In the genomic region with DNA sequence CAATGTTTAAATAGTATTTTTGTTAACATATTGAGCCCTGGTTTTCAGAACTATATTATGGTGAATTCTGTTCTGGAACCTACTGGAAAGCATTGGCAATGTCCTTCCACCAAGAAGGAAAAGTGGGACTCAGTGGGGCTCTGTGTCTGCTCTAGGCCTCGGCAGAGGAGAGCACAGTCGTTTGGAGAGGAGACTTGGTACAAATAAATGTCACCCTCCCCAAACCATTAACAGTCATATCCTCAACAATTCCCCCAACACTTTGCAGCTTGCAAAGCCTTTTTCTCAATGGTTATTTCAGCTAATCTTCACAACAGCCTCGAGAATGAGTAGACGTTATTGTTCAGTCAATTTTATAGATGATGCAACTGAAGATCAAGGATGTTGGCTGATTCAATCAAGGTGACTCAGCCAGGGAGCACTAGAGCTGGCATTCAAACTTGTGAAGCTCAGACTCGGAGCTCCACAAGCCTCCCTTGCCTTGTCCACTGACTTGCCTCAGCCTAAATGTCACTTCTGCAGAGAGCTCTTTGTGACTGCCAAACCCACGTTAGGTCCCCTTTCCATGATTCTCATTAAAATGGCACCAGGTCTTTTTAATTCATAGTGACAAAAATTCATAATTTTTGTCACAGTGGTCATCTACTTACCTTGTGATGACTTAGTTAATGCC, we compare ENCODE assay signal across 13 cellular contexts.
A peak's percentile ranks its signal among the peaks of the same experiment; 100 is the strongest.
DNase-seq lines count a peak whose midpoint lies in the region; ATAC-seq and TF ChIP-seq lines count a peak whose summit lies in the region.
"Had no signal": no experiment of that assay in that cellular context is flagged by ENCODE, and none has a peak within 500 bp of the region (broad histone marks: within the 10 kb centered on the region; RNA-seq: fewer than 3 reads in every experiment).

No MANE protein-coding gene starts in this region.

- H3K4me3 ChIP-seq in NB4 (ENCODE audit: low read depth, low read length) = no peak overlapping the region
- H3K4me3 ChIP-seq in osteoblast (ENCODE audit: insufficient read depth, low read length) = no peak overlapping the region
- H3K4me3 ChIP-seq in body of pancreas = no peak overlapping the region
- no peak overlapping the region for H3K4me3 ChIP-seq in CD8-positive, alpha-beta T cell (ENCODE audit: low read depth, low read length)

- no peak for TF ChIP-seq CTCF in NB4 (IDR thresholded peaks at IDR 0.05; ENCODE audit: low read depth, low read length)
- TF ChIP-seq CTCF in brain (conservative IDR thresholded peaks at IDR 0.05) = no peak
- TF ChIP-seq CTCF in osteoblast (IDR thresholded peaks at IDR 0.05; ENCODE audit: extremely low read depth, low read depth, low read length) = no peak
- TF ChIP-seq CTCF in body of pancreas (IDR thresholded peaks at IDR 0.05) = no peak
- no peak for TF ChIP-seq CTCF in CD8-positive, alpha-beta T cell (IDR thresholded peaks at IDR 0.05)

- peaks cover 6% of the 10 kb centered on the region for H3K4me1 Mint-ChIP-seq in activated CD4-positive, alpha-beta memory T cell treated with anti-CD3 and anti-CD28 coated beads for 36 hours (ENCODE audit: low read depth)
- H3K4me1 Mint-ChIP-seq in activated CD4-positive, alpha-beta memory T cell treated with anti-CD3 and anti-CD28 coated beads, Interleukin-2, amount 10 ng/mL, durations not matched to agents 7 days and 5 days = peaks cover 4% of the 10 kb centered on the region
- peaks cover 36% of the 10 kb centered on the region for H3K4me1 Mint-ChIP-seq in brain
- H3K4me1 Mint-ChIP-seq in CD8-positive, alpha-beta T cell (ENCODE audit: low read depth) = peaks cover 4% of the 10 kb centered on the region
- H3K4me1 Mint-ChIP-seq: stimulated activated memory B cell treated with anti-CD40 and anti-IgM and Interleukin-4, amounts not matched to agents 10 μg/mL and 1 μg/mL and 100 μg/mL, for 72 hours had no signal

- intact Hi-C loops in activated CD4-positive, alpha-beta memory T cell treated with anti-CD3 and anti-CD28 coated beads for 36 hours (cut with micrococcal nuclease) = loop anchor here (2.0 kb wide), 1 partner anchor 20 kb away; no protein-coding TSS in a partner anchor
- intact Hi-C loops in body of pancreas (cut with DNase I) = no loop called here
- intact Hi-C loops in CD8-positive, alpha-beta T cell (cut with DNase I, micrococcal nuclease) = no loop called here

- no peaks in the 10 kb centered on the region for H3K27me3 ChIP-seq in osteoblast (ENCODE audit: insufficient read depth, low read length)
- peaks cover 0 to 3% of the 10 kb centered on the region in 2 donors for H3K27me3 ChIP-seq in body of pancreas
- H3K27me3 ChIP-seq in CD8-positive, alpha-beta T cell (ENCODE audit: insufficient read depth, low read length) = no peaks in the 10 kb centered on the region

- H3K4me1 ChIP-seq in osteoblast (ENCODE audit: insufficient read depth, low read length) = peaks cover 18% of the 10 kb centered on the region
- H3K4me1 ChIP-seq in body of pancreas = no peaks in the 10 kb centered on the region
- H3K4me1 ChIP-seq in CD8-positive, alpha-beta T cell (ENCODE audit: insufficient read depth, low read length) = no peaks in the 10 kb centered on the region

- H3K36me3 ChIP-seq in osteoblast (ENCODE audit: insufficient read depth, low read length) = no peaks in the 10 kb centered on the region
- no peaks in the 10 kb centered on the region for H3K36me3 ChIP-seq in body of pancreas (replicated peaks in 1 of 2; ENCODE audit: insufficient read depth in 1 of 2, low read depth in 2 of 2)
- no peaks in the 10 kb centered on the region for H3K36me3 ChIP-seq in CD8-positive, alpha-beta T cell (ENCODE audit: insufficient read depth, low read length)

- WGBS in body of pancreas, 2 donors = 52 to 65% methylated on average over 6 of the region's 6 CpGs

- TF ChIP-seq POLR2A in NB4 (IDR thresholded peaks at IDR 0.05; ENCODE audit: extremely low read depth, insufficient read length) (no peak), body of pancreas (IDR thresholded peaks at IDR 0.05) (no peak)

- H3K27ac ChIP-seq in osteoblast (ENCODE audit: low read depth, low read length) = peak overlapping the region; percentile 41
- H3K27ac ChIP-seq in body of pancreas = no peak overlapping the region
- no peak overlapping the region for H3K27ac ChIP-seq in CD8-positive, alpha-beta T cell (ENCODE audit: low read depth, low read length)
- H3K27ac ChIP-seq: C4-2B had no signal

- no peak for ATAC-seq in body of pancreas
- ATAC-seq in CD8-positive, alpha-beta T cell = no peak
- ATAC-seq: stimulated activated memory B cell treated with anti-CD40 and anti-IgM and Interleukin-4, amounts not matched to agents 10 μg/mL and 1 μg/mL and 100 μg/mL, for 72 hours; T-cell had no signal

- no peaks in the 10 kb centered on the region for H4K20me1 ChIP-seq in osteoblast (ENCODE audit: insufficient read depth, low read length)

- peak overlapping the region; percentile 55 for H3K27ac Mint-ChIP-seq in activated CD4-positive, alpha-beta memory T cell treated with anti-CD3 and anti-CD28 coated beads for 36 hours
- H3K27ac Mint-ChIP-seq in activated CD4-positive, alpha-beta memory T cell treated with anti-CD3 and anti-CD28 coated beads, Interleukin-2, amount 10 ng/mL, durations not matched to agents 7 days and 5 days = no peak overlapping the region
- peak overlapping the region in 3 of 5 experiments; percentile 27 to 93 (median 35) for H3K27ac Mint-ChIP-seq in brain
- no peak overlapping the region for H3K27ac Mint-ChIP-seq in CD8-positive, alpha-beta T cell
- H3K27ac Mint-ChIP-seq: stimulated activated memory B cell treated with anti-CD40 and anti-IgM and Interleukin-4, amounts not matched to agents 10 μg/mL and 1 μg/mL and 100 μg/mL, for 72 hours; T-cell had no signal

- DNase-seq in activated CD4-positive, alpha-beta memory T cell treated with anti-CD3 and anti-CD28 coated beads for 36 hours = peak; percentile 46
- no peak for DNase-seq in activated CD4-positive, alpha-beta memory T cell treated with anti-CD3 and anti-CD28 coated beads, Interleukin-2, amount 10 ng/mL, durations not matched to agents 7 days and 5 days
- DNase-seq in NB4 (ENCODE audit: low read depth) (peak; percentile 16), osteoblast (ENCODE audit: insufficient read length, low spot score, missing footprints) (peak; percentile 93), body of pancreas (no peak), NCI-H2196 treated with DMSO at 0.1 percent for 48 hours (lab: John Stamatoyannopoulos, UW; ENCODE audit: unreplicated experiment) (no peak)
- no peak for DNase-seq in CD8-positive, alpha-beta T cell
- DNase-seq: NCI-H187, small intestine, T-cell had no signal

- H3K36me3 Mint-ChIP-seq in activated CD4-positive, alpha-beta memory T cell treated with anti-CD3 and anti-CD28 coated beads for 36 hours = no peaks in the 10 kb centered on the region
- peaks cover 7% of the 10 kb centered on the region for H3K36me3 Mint-ChIP-seq in activated CD4-positive, alpha-beta memory T cell treated with anti-CD3 and anti-CD28 coated beads, Interleukin-2, amount 10 ng/mL, durations not matched to agents 7 days and 5 days (ENCODE audit: low read depth)
- H3K36me3 Mint-ChIP-seq in brain = peaks cover 3% of the 10 kb centered on the region
- no peaks in the 10 kb centered on the region for H3K36me3 Mint-ChIP-seq in CD8-positive, alpha-beta T cell
- H3K36me3 Mint-ChIP-seq: stimulated activated memory B cell treated with anti-CD40 and anti-IgM and Interleukin-4, amounts not matched to agents 10 μg/mL and 1 μg/mL and 100 μg/mL, for 72 hours; T-cell had no signal

- H3K4me2 ChIP-seq in osteoblast (ENCODE audit: insufficient read depth, low read length) = no peak overlapping the region

- H3K9me3 ChIP-seq in osteoblast (ENCODE audit: low read depth, low read length) (no peaks in the 10 kb centered on the region), body of pancreas (peaks cover 0 to 5% (median 0%) of the 10 kb centered on the region in 3 donors)
- no peaks in the 10 kb centered on the region for H3K9me3 ChIP-seq in CD8-positive, alpha-beta T cell (ENCODE audit: low read length)

- no peak overlapping the region for H2AFZ ChIP-seq in osteoblast (ENCODE audit: low read length)

- POLR2A ChIA-PET in activated CD4-positive, alpha-beta memory T cell treated with anti-CD3 and anti-CD28 coated beads for 36 hours (lab: Charles Lee) = no interaction called here
- POLR2A ChIA-PET in activated CD4-positive, alpha-beta memory T cell treated with anti-CD3 and anti-CD28 coated beads, Interleukin-2, amount 10 ng/mL, durations not matched to agents 7 days and 5 days (lab: Charles Lee) = no interaction called here
- POLR2A ChIA-PET in CD8-positive, alpha-beta T cell (lab: Charles Lee) = no interaction called here

- H3K4me3 Mint-ChIP-seq in activated CD4-positive, alpha-beta memory T cell treated with anti-CD3 and anti-CD28 coated beads for 36 hours = no peak overlapping the region
- no peak overlapping the region for H3K4me3 Mint-ChIP-seq in activated CD4-positive, alpha-beta memory T cell treated with anti-CD3 and anti-CD28 coated beads, Interleukin-2, amount 10 ng/mL, durations not matched to agents 7 days and 5 days
- peak overlapping the region in 1 of 5 experiments; percentile 10 for H3K4me3 Mint-ChIP-seq in brain
- no peak overlapping the region for H3K4me3 Mint-ChIP-seq in CD8-positive, alpha-beta T cell
- H3K4me3 Mint-ChIP-seq: stimulated activated memory B cell treated with anti-CD40 and anti-IgM and Interleukin-4, amounts not matched to agents 10 μg/mL and 1 μg/mL and 100 μg/mL, for 72 hours; T-cell had no signal

- H3K9me3 Mint-ChIP-seq in activated CD4-positive, alpha-beta memory T cell treated with anti-CD3 and anti-CD28 coated beads for 36 hours = peaks cover 3% of the 10 kb centered on the region
- peaks cover 3% of the 10 kb centered on the region for H3K9me3 Mint-ChIP-seq in activated CD4-positive, alpha-beta memory T cell treated with anti-CD3 and anti-CD28 coated beads, Interleukin-2, amount 10 ng/mL, durations not matched to agents 7 days and 5 days
- peaks cover 0 to 2% (median 0%) of the 10 kb centered on the region in 5 experiments for H3K9me3 Mint-ChIP-seq in brain
- no peaks in the 10 kb centered on the region for H3K9me3 Mint-ChIP-seq in CD8-positive, alpha-beta T cell

- CTCF ChIA-PET in activated CD4-positive, alpha-beta memory T cell treated with anti-CD3 and anti-CD28 coated beads for 36 hours (lab: Charles Lee) = interaction anchor here (0.7 to 1.3 kb wide), 2 partner anchors 20 to 105 kb away, joined by 3 to 5 read pairs; no protein-coding TSS in a partner anchor
- CTCF ChIA-PET in activated CD4-positive, alpha-beta memory T cell treated with anti-CD3 and anti-CD28 coated beads, Interleukin-2, amount 10 ng/mL, durations not matched to agents 7 days and 5 days (lab: Charles Lee) = no interaction called here
- CTCF ChIA-PET in CD8-positive, alpha-beta T cell (lab: Charles Lee) = no interaction called here

- H3K79me2 ChIP-seq in osteoblast (ENCODE audit: insufficient read depth, low read length) = no peaks in the 10 kb centered on the region

- H3K27me3 Mint-ChIP-seq in activated CD4-positive, alpha-beta memory T cell treated with anti-CD3 and anti-CD28 coated beads for 36 hours = peaks cover 2% of the 10 kb centered on the region
- peaks cover 49% of the 10 kb centered on the region for H3K27me3 Mint-ChIP-seq in activated CD4-positive, alpha-beta memory T cell treated with anti-CD3 and anti-CD28 coated beads, Interleukin-2, amount 10 ng/mL, durations not matched to agents 7 days and 5 days
- H3K27me3 Mint-ChIP-seq in brain = peaks cover 3% of the 10 kb centered on the region
- H3K27me3 Mint-ChIP-seq in CD8-positive, alpha-beta T cell (ENCODE audit: low read depth) = peaks cover 14% of the 10 kb centered on the region

Comparison
In these comparisons a context has a peak if more than half of its experiments do, and no peak if none do; other contexts are left out.
1. DNase-seq: peak in activated CD4-positive, alpha-beta memory T cell treated with anti-CD3 and anti-CD28 coated beads for 36 hours (single experiment), NB4 (single experiment) and osteoblast (single experiment); none in activated CD4-positive, alpha-beta memory T cell treated with anti-CD3 and anti-CD28 coated beads, Interleukin-2, amount 10 ng/mL, durations not matched to agents 7 days and 5 days (single experiment), body of pancreas (0 of 4), CD8-positive, alpha-beta T cell (0 of 7) and NCI-H2196 treated with DMSO at 0.1 percent for 48 hours (single experiment).
2. H3K27ac Mint-ChIP-seq: peak in activated CD4-positive, alpha-beta memory T cell treated with anti-CD3 and anti-CD28 coated beads for 36 hours (single experiment) and brain (3 of 5); none in activated CD4-positive, alpha-beta memory T cell treated with anti-CD3 and anti-CD28 coated beads, Interleukin-2, amount 10 ng/mL, durations not matched to agents 7 days and 5 days (single experiment) and CD8-positive, alpha-beta T cell (single experiment).